ENCODE assay signal across 23 cellular contexts in genomic region chr12:2982361-2982760, GRCh38. TPM values are rescaled to one million over a fixed set of nuclear protein-coding genes. Genes with fewer than 3 reads are reported as not detected.
A peak's percentile ranks its signal among the peaks of the same experiment; 100 is the strongest.
DNase-seq lines count a peak whose midpoint lies in the region; ATAC-seq, FAIRE-seq and TF ChIP-seq lines count a peak whose summit lies in the region.
"Had no signal": no experiment of that assay in that cellular context is flagged by ENCODE, and none has a peak within 500 bp of the region (broad histone marks: within the 10 kb centered on the region; RNA-seq: fewer than 3 reads in every experiment).

No MANE protein-coding gene starts in this region.

- no peak overlapping the region for H2BK5ac ChIP-seq in mesenchymal stem cell (ENCODE audit: low read depth, low read length, poor library complexity, severe bottlenecking)

- H3K23ac ChIP-seq in mesenchymal stem cell (ENCODE audit: low read length in 2 of 2), result no peak overlapping the region

- no peak overlapping the region for H3K4ac ChIP-seq in mesenchymal stem cell (ENCODE audit: low read depth in 1 of 2, low read length in 2 of 2)

- no peaks in the 10 kb centered on the region for H3K9me3 ChIP-seq in mesenchymal stem cell (ENCODE audit: control insufficient read depth, low read length)
- H3K9me3 ChIP-seq: SK-N-SH had no signal

- no peak overlapping the region for H2AFZ ChIP-seq in mesenchymal stem cell (ENCODE audit: low read depth, low read length)

- no peak overlapping the region for H3K18ac ChIP-seq in mesenchymal stem cell (ENCODE audit: low read depth in 1 of 2, low read length in 2 of 2)

- DNase-seq in G401 (ENCODE audit: low spot score) (peak; percentile 85), NCI-H1694 (lab: John Stamatoyannopoulos, UW) (peak; percentile 51), mesenchymal stem cell (no peak), sciatic nerve (ENCODE audit: low spot score) (no peak), D721Med (ENCODE audit: insufficient read length, low spot score) (no peak), NCI-H2196 treated with DMSO at 0.1 percent for 48 hours (lab: John Stamatoyannopoulos, UW; ENCODE audit: unreplicated experiment) (no peak), dedifferentiated amniotic fluid mesenchymal stem cell (ENCODE audit: extremely low spot score) (no peak)
- no peak for DNase-seq in activated naive CD4-positive, alpha-beta T cell treated with anti-CD3 and anti-CD28 coated beads, Interleukin-2, amount 50 U/mL, for 16 hours
- DNase-seq: Calu3; CD8-positive, alpha-beta T cell; DMS79 treated with DMSO at 0.1 percent for 48 hours; Karpas-422; NCI-H1436; NCI-H2029 treated with DMSO at 0.1 percent for 48 hours; NCI-H2171 treated with DMSO at 0.1 percent for 48 hours; SHP77; SK-N-SH had no signal

- H2BK12ac ChIP-seq in mesenchymal stem cell (ENCODE audit: low read length in 2 of 2), result no peak overlapping the region

- H3K14ac ChIP-seq in mesenchymal stem cell (ENCODE audit: low read length in 2 of 2), result no peak overlapping the region

- H2AK5ac ChIP-seq in mesenchymal stem cell (ENCODE audit: low read length, severe bottlenecking), result no peak overlapping the region

- peaks cover 48% of the 10 kb centered on the region for H3K79me1 ChIP-seq in mesenchymal stem cell (replicated peaks; ENCODE audit: low read length, poor library complexity, severe bottlenecking)

- H4K8ac ChIP-seq in mesenchymal stem cell (ENCODE audit: low read length), result peak overlapping the region; percentile 36

- no peak for TF ChIP-seq CTCF in D721Med (IDR thresholded peaks at IDR 0.05; ENCODE audit: insufficient read depth, missing control alignments)

- no peak overlapping the region for H2BK120ac ChIP-seq in mesenchymal stem cell (ENCODE audit: low read depth, low read length)

- no peak overlapping the region for H2BK15ac ChIP-seq in mesenchymal stem cell (ENCODE audit: low read depth, poor library complexity, severe bottlenecking)

- intact Hi-C loops in sciatic nerve (cut with DNase I), result no loop called here

- H3K4me3 ChIP-seq in mesenchymal stem cell (ENCODE audit: insufficient read depth in 1 of 2, low read depth in 1 of 2, low read length in 2 of 2), result no peak overlapping the region
- H3K4me3 ChIP-seq: BLaER1 treated with 17β-estradiol and CSF1 and Interleukin-3, amounts not matched to agents 10 nM and 100 nM had no signal

- peaks cover 4 to 26% of the 10 kb centered on the region in 2 experiments for H3K36me3 ChIP-seq in mesenchymal stem cell (ENCODE audit: control insufficient read depth in 1 of 2, insufficient read depth in 2 of 2, low read depth in 1 of 2, low read length in 2 of 2)

- H3K27ac ChIP-seq in mesenchymal stem cell (ENCODE audit: low read length, poor library complexity, severe bottlenecking), result no peak overlapping the region
- H3K27ac ChIP-seq: BLaER1 treated with 17β-estradiol and CSF1 and Interleukin-3, amounts not matched to agents 10 nM and 100 nM had no signal

- H3K9ac ChIP-seq in mesenchymal stem cell (ENCODE audit: low read length), result no peak overlapping the region
- H3K9ac ChIP-seq: BLaER1 treated with 17β-estradiol and CSF1 and Interleukin-3, amounts not matched to agents 10 nM and 100 nM; SK-N-SH had no signal

- no peak for FAIRE-seq in D721Med (lab: Jason Lieb, UNC)
- FAIRE-seq: H54, HTR-8/SVneo, RCC 7860 had no signal

- no peak overlapping the region for H4K91ac ChIP-seq in mesenchymal stem cell (ENCODE audit: low read length)

- no peak overlapping the region for H3K4me2 ChIP-seq in mesenchymal stem cell (ENCODE audit: low read length, poor library complexity, severe bottlenecking)
- H3K4me2 ChIP-seq: SK-N-SH had no signal

- no peaks in the 10 kb centered on the region for H3K4me1 ChIP-seq in mesenchymal stem cell (ENCODE audit: control insufficient read depth, insufficient read depth, low read depth, low read length)

- ATAC-seq in sciatic nerve, result peak; percentile 10
- ATAC-seq: CD8-positive, alpha-beta T cell had no signal

- in situ Hi-C loops in G401 (cut with HindIII; ENCODE audit: low sequenced_read_pairs), result no loop called here

- no peaks in the 10 kb centered on the region for H3K27me3 ChIP-seq in mesenchymal stem cell (ENCODE audit: control insufficient read depth in 1 of 2, insufficient read depth in 1 of 2, low read length in 2 of 2)
- H3K27me3 ChIP-seq: BLaER1 treated with 17β-estradiol and CSF1 and Interleukin-3, amounts not matched to agents 10 nM and 100 nM had no signal

- WGBS in mesenchymal stem cell, result 95% methylated on average over 13 of the region's 13 CpGs

RNA-seq across cellular contexts. Expression of gene TEAD4, which starts 23.2 kb away (rescaled TPM):
- 34.3 and 35.9 TPM in 2 replicates for total RNA-seq in G401 (2014; rRNA removed; shearing (Covaris generic))
- polyA plus RNA-seq in mesenchymal stem cell (2013, experiment 1 of 2), result 16.1 TPM
- 16.1 TPM for polyA plus RNA-seq in mesenchymal stem cell (2013, experiment 2 of 2)
- total RNA-seq in sciatic nerve, result 30.1 TPM
- total RNA-seq: CD8-positive, alpha-beta T cell; OCI-LY7 had no signal
- polyA plus RNA-seq: IgD-negative memory B cell had no signal

Comparison
In these comparisons a context has a peak if more than half of its experiments do, and no peak if none do; other contexts are left out.
1. DNase-seq: peak in G401 (single experiment) and NCI-H1694 (single experiment); none in mesenchymal stem cell (single experiment), sciatic nerve (single experiment), D721Med (single experiment), activated naive CD4-positive, alpha-beta T cell treated with anti-CD3 and anti-CD28 coated beads, Interleukin-2, amount 50 U/mL, for 16 hours (single experiment), NCI-H2196 treated with DMSO at 0.1 percent for 48 hours (single experiment) and dedifferentiated amniotic fluid mesenchymal stem cell (single experiment).